Comparison of ENCODE assay signal across 33 cellular contexts in the genomic region with DNA sequence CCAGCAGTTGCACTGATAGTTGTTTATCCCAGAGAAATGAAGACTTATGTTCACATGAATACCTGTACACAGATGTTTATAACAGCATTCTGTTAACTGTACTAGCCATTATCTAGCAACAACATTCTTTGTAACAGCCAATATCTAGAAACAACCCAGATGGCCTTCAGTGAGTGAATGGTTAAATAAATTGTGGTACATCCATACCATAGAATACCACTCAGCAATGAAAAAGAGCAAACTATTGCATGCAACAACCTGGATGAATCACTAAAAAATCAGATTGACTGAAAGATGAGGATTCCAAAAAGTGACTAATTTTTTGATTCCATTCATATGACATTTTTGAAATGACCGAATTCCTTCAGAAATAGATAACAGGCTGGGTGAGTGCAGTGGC.
"Had no signal": no experiment of that assay in that cellular context is flagged by ENCODE, and none has a peak within 500 bp of the region (broad histone marks: within the 10 kb centered on the region; RNA-seq: fewer than 3 reads in every experiment).

No MANE protein-coding gene starts in this region.

- ATAC-seq: activated naive CD4-positive, alpha-beta T cell treated with anti-CD3 and anti-CD28 coated beads, Interleukin-2, amount 50 U/mL, for 72 hours; activated naive CD8-positive, alpha-beta T cell treated with anti-CD3 and anti-CD28 coated beads, Interleukin-2, amount 50 U/mL, for 24 hours; activated T-cell treated with anti-CD3 and anti-CD28 coated beads, Interleukin-2, amount 50 U/mL, for 4 hours; activated T-cell treated with anti-CD3 and anti-CD28 coated beads, Interleukin-2, amount 50 U/mL, for 72 hours; activated T-helper 17 cell treated with anti-CD3 and anti-CD28 coated beads, Interleukin-2, amount 50 U/mL, for 72 hours; body of pancreas had no signal

- H3K27me3 ChIP-seq: ascending aorta, body of pancreas, breast epithelium, cardiac muscle cell had no signal

- H3K4me1 ChIP-seq: adrenal gland, ascending aorta, body of pancreas, breast epithelium had no signal

- H3K9me3 ChIP-seq: adrenal gland, ascending aorta, body of pancreas, breast epithelium had no signal

- DNase-seq: activated effector memory CD4-positive, alpha-beta T cell treated with anti-CD3 and anti-CD28 coated beads, Interleukin-2, amount 50 U/mL, for 16 hours; activated effector memory CD4-positive, alpha-beta T cell treated with Interleukin-2 at 50 U/mL for 16 hours; activated gamma-delta T cell; activated gamma-delta T cell treated with Interleukin-2 at 50 U/mL for 16 hours; activated naive CD4-positive, alpha-beta T cell; activated naive CD4-positive, alpha-beta T cell treated with anti-CD3 and anti-CD28 coated beads for 36 hours; activated naive CD4-positive, alpha-beta T cell treated with anti-CD3 and anti-CD28 coated beads, Interleukin-2, amount 10 ng/mL, durations not matched to agents 7 days and 5 days; activated naive CD4-positive, alpha-beta T cell treated with anti-CD3 and anti-CD28 coated beads, Interleukin-2, amount 50 U/mL, for 16 hours; activated naive CD4-positive, alpha-beta T cell treated with Interleukin-2 at 50 U/mL for 16 hours; activated naive CD8-positive, alpha-beta T cell treated with anti-CD3 and anti-CD28 coated beads for 36 hours; activated naive CD8-positive, alpha-beta T cell treated with anti-CD3 and anti-CD28 coated beads, Interleukin-2, amount 10 ng/mL, durations not matched to agents 7 days and 5 days; activated naive CD8-positive, alpha-beta T cell treated with anti-CD3 and anti-CD28 coated beads, Interleukin-2, amount 50 U/mL, for 24 hours; activated T-cell treated with anti-CD3 and anti-CD28 coated beads, Interleukin-2, amount 50 U/mL, for 1 hour; activated T-cell treated with anti-CD3 and anti-CD28 coated beads, Interleukin-2, amount 50 U/mL, for 24 hours; activated T-cell treated with anti-CD3 and anti-CD28 coated beads, Interleukin-2, amount 50 U/mL, for 4 hours; activated T-cell treated with anti-CD3 and anti-CD28 coated beads, Interleukin-2, amount 50 U/mL, for 48 hours; activated T-cell treated with anti-CD3 and anti-CD28 coated beads, Interleukin-2, amount 50 U/mL, for 72 hours; adrenal gland; amniotic stem cell; amygdala; anterior cingulate cortex; aorta; body of pancreas; caudate nucleus; central memory CD4-positive, alpha-beta T cell; cerebellar nuclear complex had no signal

- H3K4me3 ChIP-seq: adrenal gland, ascending aorta, body of pancreas, breast epithelium, cardiac muscle cell had no signal

- H3K27ac ChIP-seq: adrenal gland, ascending aorta, body of pancreas, breast epithelium, cardiac muscle cell had no signal

- H3K36me3 ChIP-seq: adrenal gland, ascending aorta, breast epithelium, cardiac muscle cell had no signal

- FAIRE-seq: astrocyte, bronchial epithelial cell had no signal
